In the genomic region with DNA sequence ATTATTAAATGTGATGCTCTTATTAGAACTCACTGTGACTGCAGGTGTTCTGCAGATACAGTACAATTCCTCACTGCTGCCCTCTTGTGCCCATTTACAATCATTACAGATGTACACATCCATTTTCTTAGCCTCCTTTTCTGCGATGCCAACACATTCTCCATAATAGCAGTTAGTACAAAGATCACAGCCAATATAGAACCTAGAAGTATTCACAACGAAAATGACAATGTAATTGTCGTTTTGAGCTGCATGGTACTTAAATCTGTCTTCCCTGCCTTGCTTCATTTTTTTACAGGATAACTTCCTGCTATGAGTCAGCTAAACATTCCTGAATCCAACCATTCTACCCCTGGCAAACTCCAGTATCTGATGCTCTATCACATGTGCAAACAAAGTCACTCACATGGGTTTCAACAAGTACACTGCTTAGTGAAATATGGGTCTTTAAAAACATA, we compare ENCODE assay signal across 8 cellular contexts. TPM values are rescaled to one million over a fixed set of nuclear protein-coding genes. Genes with fewer than 3 reads are reported as not detected.
DNase-seq lines count a peak whose midpoint lies in the region; ATAC-seq, FAIRE-seq and TF ChIP-seq lines count a peak whose summit lies in the region.
"Not testable (repeated sequence)": the region's sequence is repeated elsewhere in the genome, so short reads cannot be mapped to it uniquely, and the experiment has no call there.

No MANE protein-coding gene starts in this region.

- not testable (repeated sequence) for H2BK12ac ChIP-seq in neuronal stem cell (ENCODE audit: low read length)

- peak; percentile 96 for DNase-seq in DMS53 (lab: John Stamatoyannopoulos, UW)
- DNase-seq in Jurkat, Clone E6-1 (ENCODE audit: low read depth, low spot score): peak; percentile 90
- DNase-seq in NCI-H526 treated with DMSO at 0.1 percent for 48 hours (lab: John Stamatoyannopoulos, UW): peak; percentile 89
- peak; percentile 58 for DNase-seq in astrocyte of the spinal cord (ENCODE audit: low read depth, low spot score)
- DNase-seq in Right ventricle myocardium inferior (ENCODE audit: missing footprints): not testable (repeated sequence)
- DNase-seq in neuronal stem cell (ENCODE audit: low spot score): peak; percentile 78
- DNase-seq in substantia nigra (lab: John Stamatoyannopoulos, UW): peak in 26 of 49 donors; percentile 0 to 92 (median 40)

- FAIRE-seq in TTC549 (lab: Jason Lieb, UNC): peak; percentile 67

- peak; percentile 55 for TF ChIP-seq CTCF in astrocyte of the spinal cord (IDR thresholded peaks at IDR 0.05; ENCODE audit: low read depth, low read length)

- not testable (repeated sequence) for H2BK15ac ChIP-seq in neuronal stem cell (ENCODE audit: low read length)

- no CpG with 5 or more reads among the region's 3 CpGs for WGBS in neuronal stem cell (ENCODE audit: extremely low coverage in 2 of 2, insufficient read length in 2 of 2, insufficient replicate concordance in 1 of 2), 2 donors

- H2BK5ac ChIP-seq in neuronal stem cell (ENCODE audit: low read length): not testable (repeated sequence)

- in situ Hi-C loops in astrocyte of the spinal cord (cut with HindIII; ENCODE audit: low sequenced_read_pairs): not testable (repeated sequence)

- H3K79me1 ChIP-seq in neuronal stem cell (ENCODE audit: low read depth, low read length): not testable (repeated sequence)

- not testable (repeated sequence) for H3K4me1 ChIP-seq in neuronal stem cell (ENCODE audit: control insufficient read depth in 2 of 2, insufficient read depth in 1 of 2, low read depth in 1 of 2, low read length in 2 of 2)

- not testable (repeated sequence) for H4K91ac ChIP-seq in neuronal stem cell (ENCODE audit: low read depth, low read length, poor library complexity)

- H2BK120ac ChIP-seq in neuronal stem cell (ENCODE audit: low read depth, low read length): not testable (repeated sequence)

- H3K9me3 ChIP-seq in neuronal stem cell (replicated peaks in 1 of 2; ENCODE audit: control insufficient read depth in 2 of 2, insufficient read depth in 1 of 2, low read depth in 1 of 2, low read length in 2 of 2): not testable (repeated sequence)

- H3K9ac ChIP-seq in neuronal stem cell (ENCODE audit: low read depth, low read length, poor library complexity): not testable (repeated sequence)

- not testable (repeated sequence) for H3K18ac ChIP-seq in neuronal stem cell (ENCODE audit: low read length)

- H4K8ac ChIP-seq in neuronal stem cell (ENCODE audit: low read depth, low read length): not testable (repeated sequence)

- H3K4me2 ChIP-seq in neuronal stem cell (ENCODE audit: insufficient read depth, low read length, poor library complexity, severe bottlenecking): not testable (repeated sequence)

- ATAC-seq in Right ventricle myocardium inferior: peak; percentile 78

- H3K4me3 ChIP-seq in Jurkat, Clone E6-1 (ENCODE audit: low read length); astrocyte of the spinal cord (ENCODE audit: low read depth, low read length); neuronal stem cell (ENCODE audit: low read length in 2 of 2): not testable (repeated sequence)

- H2AK5ac ChIP-seq in neuronal stem cell (ENCODE audit: low read depth, low read length): not testable (repeated sequence)

- H3K4ac ChIP-seq in neuronal stem cell (ENCODE audit: low read length): not testable (repeated sequence)

- H3K14ac ChIP-seq in neuronal stem cell (ENCODE audit: low read length): not testable (repeated sequence)

- H3K23ac ChIP-seq in neuronal stem cell (ENCODE audit: low read depth, low read length, poor library complexity): not testable (repeated sequence)

- H3K36me3 ChIP-seq in neuronal stem cell (replicated peaks in 1 of 2; ENCODE audit: control insufficient read depth in 2 of 2, insufficient read depth in 2 of 2, low read length in 2 of 2): not testable (repeated sequence)

- H3K27ac ChIP-seq in neuronal stem cell (replicated peaks; ENCODE audit: low read length); substantia nigra (ENCODE audit: low read depth, low read length, poor library complexity, severe bottlenecking): not testable (repeated sequence)

- H3K27me3 ChIP-seq in neuronal stem cell (ENCODE audit: control insufficient read depth in 3 of 3, insufficient read depth in 3 of 3, low read depth in 1 of 3, low read length in 3 of 3): not testable (repeated sequence)

- intact Hi-C loops in Right ventricle myocardium inferior (cut with DNase I): loop anchor here (10.0 kb wide), 1 partner anchor 282 kb away; no protein-coding TSS in a partner anchor

- peak overlapping the region; percentile 18 for H2AFZ ChIP-seq in neuronal stem cell (ENCODE audit: low read length)

RNA-seq across cellular contexts. Expression of a gene that starts 8.1 kb away (rescaled TPM):
- 0.50 TPM for polyA plus RNA-seq in Jurkat, Clone E6-1 (2012; ENCODE audit: insufficient read depth, insufficient read length)
- total RNA-seq in Right ventricle myocardium inferior: 1.1 TPM
- polyA plus RNA-seq in neuronal stem cell (2013, experiment 1 of 2): 2.7 TPM
- polyA plus RNA-seq in neuronal stem cell (2013, experiment 2 of 2): 2.5 TPM
